ENCODE assay signal across 23 cellular contexts in the genomic region with DNA sequence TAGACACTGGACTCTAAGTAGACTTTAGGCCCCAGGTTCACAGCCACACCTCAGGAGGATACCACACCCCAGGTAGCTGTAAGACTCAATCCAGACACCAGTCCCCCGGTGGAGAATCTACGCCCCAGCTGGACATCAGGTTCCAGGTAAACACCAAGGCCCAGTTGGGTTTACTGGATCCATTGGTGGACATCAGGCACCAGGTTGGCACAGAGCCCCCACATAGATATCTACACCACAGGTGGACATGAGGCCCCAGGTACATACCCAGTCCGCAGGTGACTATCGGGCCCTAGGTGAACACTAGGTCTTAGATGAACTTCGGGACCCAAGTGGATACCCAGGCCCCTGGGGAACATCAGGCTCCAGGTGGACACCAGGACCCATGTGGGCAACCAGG. TPM values are rescaled to one million over a fixed set of nuclear protein-coding genes. Genes with fewer than 3 reads are reported as not detected.
"Had no signal": no experiment of that assay in that cellular context is flagged by ENCODE, and none has a peak within 500 bp of the region (broad histone marks: within the 10 kb centered on the region; RNA-seq: fewer than 3 reads in every experiment).

No MANE protein-coding gene starts in this region.

- H3K36me3 ChIP-seq: MG63 had no signal

- ATAC-seq: Panc1, PC-3, SK-N-SH treated with all-trans-retinoic acid at 6 μM for 48 hours had no signal

- DNase-seq: Karpas-422, KG1, MG63, NCI-H1092, NCI-H1105 treated with DMSO at 0.1 percent for 48 hours, NCI-H1417 treated with DMSO at 0.1 percent for 48 hours, NCI-H187, NCI-H2029, NCI-H2081 treated with DMSO at 0.1 percent for 48 hours, NCI-H2171, NCI-H226, NCI-H446, NCI-H510A, NCI-H524 treated with DMSO at 0.1 percent for 48 hours, NCI-H69, NCI-H774, PC-3, SHP77 had no signal

- H3K27ac ChIP-seq: RWPE1 had no signal

- H3K9me3 ChIP-seq: MG63 had no signal

- H3K4me3 ChIP-seq: MG63 had no signal

RNA-seq across cellular contexts. Expression of gene SEPTIN5, which starts 58.9 kb away (rescaled TPM):
- total RNA-seq: HT-29, OCI-LY7 had no signal
